ENCODE assay signal across 8 cellular contexts in the genomic region with DNA sequence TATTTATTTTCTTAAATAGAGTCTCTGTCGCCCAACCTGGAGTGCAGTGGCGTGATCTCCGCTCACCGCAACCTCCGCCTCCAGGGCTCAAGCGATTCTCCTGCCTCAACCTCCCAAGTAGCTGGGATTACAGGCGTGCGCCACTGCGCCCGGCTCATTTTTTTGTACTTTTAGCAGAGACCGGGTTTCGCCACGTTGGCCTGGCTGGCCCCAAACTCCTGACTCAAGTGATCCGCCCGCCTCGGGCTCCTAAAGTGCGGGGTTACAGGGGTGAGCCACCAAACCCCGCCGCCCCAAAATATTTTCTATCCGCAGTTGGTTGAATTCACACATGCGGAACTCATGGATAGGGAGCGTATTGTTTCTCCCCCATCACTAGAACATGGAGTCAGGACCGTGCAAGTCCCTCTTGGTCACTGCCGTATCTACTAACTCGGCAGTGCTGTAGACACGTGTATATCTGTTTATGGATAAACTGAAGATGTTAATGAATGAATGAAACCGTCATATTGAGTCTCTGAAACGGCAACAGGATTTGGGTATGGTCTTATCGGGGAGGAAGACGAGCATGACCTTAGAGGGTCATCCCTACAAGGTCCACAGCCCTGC. TPM values are rescaled to one million over a fixed set of nuclear protein-coding genes. Genes with fewer than 3 reads are reported as not detected.
A peak's percentile ranks its signal among the peaks of the same experiment; 100 is the strongest.
DNase-seq lines count a peak whose midpoint lies in the region; ATAC-seq, FAIRE-seq and TF ChIP-seq lines count a peak whose summit lies in the region.

No MANE protein-coding gene starts in this region.

- no peak for FAIRE-seq in RCC 7860 (lab: Jason Lieb, UNC)

- H3K36me3 Mint-ChIP-seq in CD14-positive monocyte (peaks cover 2 to 6% of the 10 kb centered on the region in 2 donors), chondrocyte (ENCODE audit: low read depth) (peaks cover 2% of the 10 kb centered on the region)

- H3K9me3 Mint-ChIP-seq in CD14-positive monocyte (no peaks in the 10 kb centered on the region), chondrocyte (ENCODE audit: low read depth) (no peaks in the 10 kb centered on the region)

- peaks cover 50% of the 10 kb centered on the region for H3K4me1 ChIP-seq in mucosa of descending colon (ENCODE audit: low read depth)

- H3K27me3 Mint-ChIP-seq in CD14-positive monocyte (ENCODE audit: low read depth in 3 of 3) (no peaks in the 10 kb centered on the region), chondrocyte (ENCODE audit: low read depth) (no peaks in the 10 kb centered on the region)

- no peak for ATAC-seq in mucosa of descending colon
- no peak for ATAC-seq in GM21619 (IDR thresholded peaks at IDR 0.05; ENCODE audit: unreplicated experiment)

- peaks cover 51% of the 10 kb centered on the region for H3K4me1 Mint-ChIP-seq in CD14-positive monocyte
- H3K4me1 Mint-ChIP-seq in chondrocyte (ENCODE audit: low read depth) = peaks cover 22% of the 10 kb centered on the region

- H3K4me3 ChIP-seq in LNCaP clone FGC (ENCODE audit: low read depth, low read length) = peak overlapping the region; percentile 87
- peak overlapping the region; percentile 87 for H3K4me3 ChIP-seq in mucosa of descending colon

- H3K4me3 Mint-ChIP-seq in CD14-positive monocyte (peak overlapping the region; percentile 92 to 94), chondrocyte (ENCODE audit: unreplicated experiment) (peak overlapping the region; percentile 92)

- peak overlapping the region in 6 of 7 donors; percentile 44 to 96 (median 94) for H3K27ac Mint-ChIP-seq in CD14-positive monocyte
- H3K27ac Mint-ChIP-seq in chondrocyte (ENCODE audit: unreplicated experiment) = peak overlapping the region; percentile 62

- peaks cover 6% of the 10 kb centered on the region for H3K36me3 ChIP-seq in mucosa of descending colon (ENCODE audit: low read depth)

- intact Hi-C loops in CD14-positive monocyte (cut with micrococcal nuclease) = loop anchor here (5.0 to 10.0 kb wide), 2 partner anchors 82 to 239 kb away; partner anchors contain the start of gene JAG1 (in 2 of the 2)
- intact Hi-C loops in mucosa of descending colon (cut with DNase I, micrococcal nuclease) = no loop called here

- no peak for TF ChIP-seq CTCF in CD14-positive monocyte (IDR thresholded peaks at IDR 0.05)
- TF ChIP-seq CTCF in LNCaP clone FGC (IDR thresholded peaks at IDR 0.05; ENCODE audit: control insufficient read depth, extremely low read depth, insufficient read depth) = no peak
- TF ChIP-seq CTCF in chondrocyte (IDR thresholded peaks at IDR 0.05) = no peak
- TF ChIP-seq CTCF in mucosa of descending colon (IDR thresholded peaks at IDR 0.05) = no peak

- DNase-seq in CD14-positive monocyte (ENCODE audit: low spot score) (no peak), LNCaP clone FGC (ENCODE audit: low read depth) (no peak), chondrocyte (ENCODE audit: low spot score) (no peak), mucosa of descending colon (peak; percentile 19 to 72 (median 41)), DMS153 treated with DMSO at 0.1 percent for 48 hours (lab: John Stamatoyannopoulos, UW; ENCODE audit: unreplicated experiment) (no peak), RCC 7860 (ENCODE audit: low spot score) (no peak), NCI-H774 (lab: John Stamatoyannopoulos, UW) (no peak)

- H3K9me3 ChIP-seq in mucosa of descending colon = no peaks in the 10 kb centered on the region

RNA-seq across cellular contexts. Expression of gene MKKS, which starts 0.9 kb away (rescaled TPM):
- polyA plus RNA-seq in CD14-positive monocyte = 10 to 100 TPM; 31.8 to 34.6 TPM
- total RNA-seq in chondrocyte (12.6 to 16.2 TPM (median 12.6 TPM) in 3 replicates), mucosa of descending colon (10 to 100 TPM; 21.1 to 30.0 (median 28.2) TPM)

RNA-seq across cellular contexts. Expression of gene SLX4IP, which starts 2.0 kb away (rescaled TPM):
- 1 to 10 TPM in 1 of 2 donors, under 1 TPM in 1; 0.76 to 1.1 TPM for polyA plus RNA-seq in CD14-positive monocyte
- total RNA-seq in chondrocyte (5.1 to 6.5 TPM (median 5.4 TPM) in 3 replicates), mucosa of descending colon (1 to 10 TPM; 5.7 to 9.7 (median 7.7) TPM)

Comparison
In these comparisons a context has a peak if more than half of its experiments do, and no peak if none do; other contexts are left out.
1. DNase-seq: peak in mucosa of descending colon (3 of 3); none in CD14-positive monocyte (single experiment), LNCaP clone FGC (single experiment), chondrocyte (single experiment), DMS153 treated with DMSO at 0.1 percent for 48 hours (single experiment), RCC 7860 (single experiment) and NCI-H774 (single experiment).
2. intact Hi-C loops: an anchor here in CD14-positive monocyte (5.0 to 10.0 kb wide); none called in mucosa of descending colon.